Comparison of ENCODE assay signal across 22 cellular contexts in genomic region chr2:224363281-224363680, GRCh38. TPM values are rescaled to one million over a fixed set of nuclear protein-coding genes. Genes with fewer than 3 reads are reported as not detected.
"Had no signal": no experiment of that assay in that cellular context is flagged by ENCODE, and none has a peak within 500 bp of the region (broad histone marks: within the 10 kb centered on the region; RNA-seq: fewer than 3 reads in every experiment).

No MANE protein-coding gene starts in this region.

- H3K27me3 ChIP-seq: adrenal gland, gastrocnemius medialis, ovary, right lobe of liver, testis, upper lobe of right lung had no signal

- H3K36me3 ChIP-seq: adrenal gland, gastrocnemius medialis, ovary, right lobe of liver, upper lobe of right lung had no signal

- H3K9me3 ChIP-seq: adrenal gland, gastrocnemius medialis, ovary, psoas muscle, right lobe of liver, testis, upper lobe of right lung had no signal

- ATAC-seq: activated naive CD4-positive, alpha-beta T cell treated with anti-CD3 and anti-CD28 coated beads, Interleukin-2, amount 50 U/mL, for 72 hours; gastrocnemius medialis; left ventricle myocardium superior; naive thymus-derived CD4-positive, alpha-beta T cell; psoas muscle; right lobe of liver; stimulated activated memory B cell treated with anti-CD40 and anti-IgM and Interleukin-4, amounts not matched to agents 10 μg/mL and 1 μg/mL and 100 μg/mL, for 72 hours; upper lobe of right lung had no signal

- H3K27ac ChIP-seq: adrenal gland, gastrocnemius medialis, ovary, psoas muscle, right lobe of liver, testis, upper lobe of right lung had no signal

- DNase-seq: activated CD4-positive, alpha-beta T cell treated with anti-CD3 and anti-CD28 coated beads for 1 hour; activated CD8-positive, alpha-beta memory T cell treated with anti-CD3 and anti-CD28 coated beads for 24 hours; activated CD8-positive, alpha-beta memory T cell treated with anti-CD3 and anti-CD28 coated beads, Interleukin-2, amount 50 U/mL, for 48 hours; activated gamma-delta T cell; adrenal gland; gastrocnemius medialis; left ventricle myocardium superior; naive thymus-derived CD4-positive, alpha-beta T cell; ovary; psoas muscle; right lobe of liver; stimulated activated CD4-positive, alpha-beta T cell treated with anti-CD3 and anti-CD28 coated beads, Interleukin-4, amount 100 ng/mL, for 4 hours; T1000; testis; upper lobe of right lung had no signal

- H3K4me2 ChIP-seq: smooth muscle cell had no signal

- H3K4me1 ChIP-seq: adrenal gland, gastrocnemius medialis, psoas muscle, right lobe of liver, testis, upper lobe of right lung had no signal

- H3K4me3 ChIP-seq: adrenal gland, gastrocnemius medialis, ovary, psoas muscle, right lobe of liver, smooth muscle cell, testis, upper lobe of right lung had no signal

RNA-seq across cellular contexts. Expression of gene FAM124B, which starts 38.6 kb away (rescaled TPM):
- total RNA-seq: astrocyte, chondrocyte, fibroblast of lung, kidney epithelial cell, smooth muscle cell had no signal
- polyA plus RNA-seq: fibroblast of lung; naive thymus-derived CD4-positive, alpha-beta T cell had no signal
